ENCODE assay signal across 8 cellular contexts in the genomic region with DNA sequence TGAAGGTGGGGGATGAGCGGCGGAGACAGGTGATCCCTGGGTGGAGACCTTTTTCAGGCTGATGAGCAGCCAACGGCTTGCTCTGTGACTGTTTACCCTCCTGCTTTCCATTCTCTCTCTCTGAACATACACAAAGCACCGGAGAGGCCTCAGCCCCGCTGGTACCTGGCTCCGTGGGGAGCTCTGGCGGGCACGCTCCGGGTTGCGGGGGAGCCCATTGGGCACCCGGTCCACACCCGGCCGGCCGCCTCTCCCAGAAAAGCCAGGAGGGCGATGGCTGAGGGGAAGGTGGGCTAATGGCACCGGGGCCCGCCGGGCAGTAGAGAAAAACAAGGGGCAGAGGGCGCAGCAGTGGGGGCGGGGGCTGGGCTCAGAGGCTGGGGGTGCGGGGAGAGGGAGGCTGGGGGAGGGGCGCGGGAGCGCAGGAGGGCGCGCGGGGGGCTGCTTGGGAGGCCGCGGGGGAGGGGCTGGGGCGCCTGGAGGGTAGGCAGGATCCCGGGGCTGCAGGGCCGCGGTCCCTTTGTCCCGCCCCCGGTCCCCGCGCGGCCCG. TPM values are rescaled to one million over a fixed set of nuclear protein-coding genes. Genes with fewer than 3 reads are reported as not detected.
DNase-seq lines count a peak whose midpoint lies in the region; ATAC-seq and TF ChIP-seq lines count a peak whose summit lies in the region.

No MANE protein-coding gene starts in this region.

- H3K4me3 ChIP-seq in BLaER1 treated with 17β-estradiol and CSF1 and Interleukin-3, amounts not matched to agents 10 nM and 100 nM: peak overlapping the region; percentile 84 to 95 (median 92)
- H3K4me3 ChIP-seq in Peyer's patch (peak overlapping the region; percentile 89 to 98 (median 94)), dorsolateral prefrontal cortex (peak overlapping the region; percentile 59 to 93 (median 81)), upper lobe of right lung (peak overlapping the region; percentile 82)

- H3K36me3 ChIP-seq in BLaER1 treated with 17β-estradiol and CSF1 and Interleukin-3, amounts not matched to agents 10 nM and 100 nM: peaks cover 28 to 38% (median 35%) of the 10 kb centered on the region in 11 experiments
- H3K36me3 ChIP-seq in Peyer's patch (peaks cover 0 to 28% (median 0%) of the 10 kb centered on the region in 3 donors), upper lobe of right lung (peaks cover 31% of the 10 kb centered on the region)

- H3K4me3 Mint-ChIP-seq in mesothelial cell of epicardium: peak overlapping the region; percentile 75

- no peaks in the 10 kb centered on the region for H3K9me3 Mint-ChIP-seq in mesothelial cell of epicardium

- TF ChIP-seq POLR2A in Peyer's patch (IDR thresholded peaks at IDR 0.05): no peak

- H3K9me3 ChIP-seq in BLaER1 treated with 17β-estradiol and CSF1 and Interleukin-3, amounts not matched to agents 10 nM and 100 nM (replicated peaks in 1 of 11): no peaks in the 10 kb centered on the region
- H3K9me3 ChIP-seq in Peyer's patch (no peaks in the 10 kb centered on the region), upper lobe of right lung (no peaks in the 10 kb centered on the region)

- H3K27me3 Mint-ChIP-seq in mesothelial cell of epicardium (ENCODE audit: low read depth): peaks cover 1% of the 10 kb centered on the region

- H3K4me1 Mint-ChIP-seq in mesothelial cell of epicardium: peaks cover 19% of the 10 kb centered on the region

- intact Hi-C loops in dorsolateral prefrontal cortex (cut with DNase I) (loop anchor here (2.0 to 10.0 kb wide), 6 partner anchors 30 to 144 kb away; partner anchors contain the start of genes MYL6 (in 1 of the 2), MYL6B (in 1 of the 2) and RPS26 (in 1 of the 2)), upper lobe of right lung (cut with DNase I) (no loop called here)

- H3K27ac ChIP-seq in BLaER1 treated with 17β-estradiol and CSF1 and Interleukin-3, amounts not matched to agents 10 nM and 100 nM: peak overlapping the region; percentile 59 to 92 (median 87); a peak in 21 of 22 replicates
- H3K27ac ChIP-seq in Peyer's patch: peak overlapping the region; percentile 88 to 95 (median 93)
- peak overlapping the region; percentile 26 to 95 (median 86) for H3K27ac ChIP-seq in dorsolateral prefrontal cortex
- peak overlapping the region; percentile 77 for H3K27ac ChIP-seq in upper lobe of right lung

- ATAC-seq in upper lobe of right lung (peak; percentile 39), GM21576 (IDR thresholded peaks at IDR 0.05; ENCODE audit: unreplicated experiment) (no peak)

- no peaks in the 10 kb centered on the region for H3K27me3 ChIP-seq in BLaER1 treated with 17β-estradiol and CSF1 and Interleukin-3, amounts not matched to agents 10 nM and 100 nM
- no peaks in the 10 kb centered on the region for H3K27me3 ChIP-seq in Peyer's patch
- no peaks in the 10 kb centered on the region for H3K27me3 ChIP-seq in dorsolateral prefrontal cortex
- H3K27me3 ChIP-seq in upper lobe of right lung: no peaks in the 10 kb centered on the region

- peak overlapping the region; percentile 89 for H3K27ac Mint-ChIP-seq in mesothelial cell of epicardium

- TF ChIP-seq CTCF in GM20000 (IDR thresholded peaks at IDR 0.05; ENCODE audit: extremely low read depth, missing control alignments) (no peak), Peyer's patch (IDR thresholded peaks at IDR 0.05) (peak in 1 of 6 experiments; percentile 5), dorsolateral prefrontal cortex (IDR thresholded peaks at IDR 0.05 in 54 of 56, conservative IDR thresholded peaks at IDR 0.05 in 2 of 56; ENCODE audit: low read depth in 1 of 56, partially characterized antibody in 56 of 56) (peak in 1 of 56 donors; percentile 8), mesothelial cell of epicardium (IDR thresholded peaks at IDR 0.05; ENCODE audit: unreplicated experiment) (no peak), upper lobe of right lung (IDR thresholded peaks at IDR 0.05) (no peak)

- DNase-seq in GM20000 (ENCODE audit: low spot score) (peak; percentile 28), Peyer's patch (peak in 1 of 3 donors; percentile 58), dorsolateral prefrontal cortex (peak in 3 of 10 donors; percentile 22 to 50 (median 46)), mesothelial cell of epicardium (ENCODE audit: low spot score in 2 of 2, unreplicated experiment in 2 of 2) (peak; percentile 51 to 60), upper lobe of right lung (no peak), inferior parietal cortex (ENCODE audit: extremely low spot score) (no peak)

- peaks cover 16% of the 10 kb centered on the region for H3K36me3 Mint-ChIP-seq in mesothelial cell of epicardium

- H3K9ac ChIP-seq in BLaER1 treated with 17β-estradiol and CSF1 and Interleukin-3, amounts not matched to agents 10 nM and 100 nM: peak overlapping the region; percentile 85 to 95 (median 91)

- H3K4me1 ChIP-seq in BLaER1 treated with 17β-estradiol and CSF1 and Interleukin-3, amounts not matched to agents 10 nM and 100 nM: peaks cover 24 to 34% (median 27%) of the 10 kb centered on the region in 10 experiments
- peaks cover 3 to 18% (median 7%) of the 10 kb centered on the region in 4 donors for H3K4me1 ChIP-seq in Peyer's patch
- peaks cover 25% of the 10 kb centered on the region for H3K4me1 ChIP-seq in upper lobe of right lung

- H3K4me2 ChIP-seq in BLaER1 treated with 17β-estradiol and CSF1 and Interleukin-3, amounts not matched to agents 10 nM and 100 nM: peak overlapping the region; percentile 87 to 98 (median 93)

- peaks cover 7 to 40% (median 15%) of the 10 kb centered on the region in 11 experiments; a peak in 15 of 22 replicates for H4K20me1 ChIP-seq in BLaER1 treated with 17β-estradiol and CSF1 and Interleukin-3, amounts not matched to agents 10 nM and 100 nM

RNA-seq across cellular contexts. Expression of gene SMARCC2, which starts 0.4 kb away (rescaled TPM):
- total RNA-seq in Peyer's patch (100 to 1,000 TPM in 3 of 4 donors, 10 to 100 TPM in 1; 85.6 to 299 (median 139) TPM), dorsolateral prefrontal cortex (100 to 1,000 TPM; 144 to 252 (median 196) TPM), mesothelial cell of epicardium (158 to 177 TPM (median 171 TPM) in 3 replicates), upper lobe of right lung (117 TPM)

RNA-seq across cellular contexts. Expression of gene MYL6, which starts 30.7 kb away (rescaled TPM):
- 1,000 to 10,000 TPM; 1,247 to 1,872 (median 1,541) TPM for total RNA-seq in Peyer's patch
- total RNA-seq in dorsolateral prefrontal cortex: 100 to 1,000 TPM; 295 to 716 (median 377) TPM
- 800 to 830 TPM (median 827 TPM) in 3 replicates for total RNA-seq in mesothelial cell of epicardium
- total RNA-seq in upper lobe of right lung: 1,254 TPM

RNA-seq across cellular contexts. Expression of gene RNF41, which starts 32.9 kb away (rescaled TPM):
- total RNA-seq in Peyer's patch: 10 to 100 TPM; 23.8 to 52.0 (median 37.6) TPM
- 100 to 1,000 TPM in 18 of 120 experiments, 10 to 100 TPM in 102; 40.1 to 117 (median 86.4) TPM for total RNA-seq in dorsolateral prefrontal cortex
- total RNA-seq in mesothelial cell of epicardium: 47.1 to 49.6 TPM (median 48.1 TPM) in 3 replicates
- total RNA-seq in upper lobe of right lung: 51.6 TPM

RNA-seq across cellular contexts. Expression of gene NABP2, which starts 35.3 kb away (rescaled TPM):
- total RNA-seq in Peyer's patch (10 to 100 TPM; 15.3 to 25.3 (median 23.5) TPM), dorsolateral prefrontal cortex (10 to 100 TPM; 32.1 to 66.4 (median 49.1) TPM), mesothelial cell of epicardium (23.5 to 24.4 TPM (median 23.7 TPM) in 3 replicates), upper lobe of right lung (19.8 TPM)

RNA-seq across cellular contexts. Expression of gene MYL6B, which starts 36.5 kb away (rescaled TPM):
- total RNA-seq in Peyer's patch: 10 to 100 TPM; 16.0 to 46.2 (median 21.3) TPM
- 100 to 1,000 TPM in 116 of 120 experiments, 10 to 100 TPM in 4; 75.7 to 236 (median 160) TPM for total RNA-seq in dorsolateral prefrontal cortex
- total RNA-seq in mesothelial cell of epicardium: 150 to 151 TPM (median 150 TPM) in 3 replicates
- total RNA-seq in upper lobe of right lung: 19.5 TPM

Comparison
In these comparisons a context has a peak if more than half of its experiments do, and no peak if none do; other contexts are left out.
1. DNase-seq: peak in GM20000 (single experiment) and mesothelial cell of epicardium (2 of 2); none in upper lobe of right lung (single experiment) and inferior parietal cortex (single experiment).
2. Peak in every context shown above with its lines, with median percentiles within 50 percentile points of each other: H3K27ac ChIP-seq and H3K4me3 ChIP-seq.